ENCODE assay signal across 1 cellular context in genomic region chr7:92447239-92448184, GRCh38.
A peak's percentile ranks its signal among the peaks of the same experiment; 100 is the strongest.
TF ChIP-seq lines count a peak whose summit lies in the region.

A gene with protein sequence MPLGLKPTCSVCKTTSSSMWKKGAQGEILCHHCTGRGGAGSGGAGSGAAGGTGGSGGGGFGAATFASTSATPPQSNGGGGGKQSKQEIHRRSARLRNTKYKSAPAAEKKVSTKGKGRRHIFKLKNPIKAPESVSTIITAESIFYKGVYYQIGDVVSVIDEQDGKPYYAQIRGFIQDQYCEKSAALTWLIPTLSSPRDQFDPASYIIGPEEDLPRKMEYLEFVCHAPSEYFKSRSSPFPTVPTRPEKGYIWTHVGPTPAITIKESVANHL (plus strand): TSS chr7:92447482. CDS start chr7:92447730, 248 bp downstream.

TF ChIP-seq in HepG2, 621 proteins besides CTCF, POLR2A, EP300 and RAD21 (continued from another document and continues in another):
- 0 out of 2 replicates have a peak, but pooled peaks have one; percentile 36 for TF ChIP-seq EEA1 (CRISPR knock-in tag; IDR thresholded peaks at IDR 0.05; ENCODE audit: borderline replicate concordance)
- TF ChIP-seq ZNF296 (CRISPR knock-in tag; conservative IDR thresholded peaks at IDR 0.05), result peak; percentile 73; the same call in 1 of the 2 replicates
- TF ChIP-seq ZNF879 (CRISPR knock-in tag; IDR thresholded peaks at IDR 0.05), result peak; percentile 50; the same call in 1 of the 2 replicates
- no peak for TF ChIP-seq ZNF720 (CRISPR knock-in tag; IDR thresholded peaks at IDR 0.05)
- TF ChIP-seq ATF7-NPFF (CRISPR knock-in tag; IDR thresholded peaks at IDR 0.05; ENCODE audit: low read depth), result peak; percentile 85
- no peak for TF ChIP-seq MAFG (CRISPR knock-in tag; IDR thresholded peaks at IDR 0.05)
- TF ChIP-seq GATAD1 (CRISPR knock-in tag; IDR thresholded peaks at IDR 0.05), result peak; percentile 94
- no peak for TF ChIP-seq ZMYM2 (CRISPR knock-in tag; IDR thresholded peaks at IDR 0.05)
- TF ChIP-seq ELF4 (CRISPR knock-in tag; IDR thresholded peaks at IDR 0.05; ENCODE audit: borderline replicate concordance), result peak; percentile 88; the same call in 1 of the 2 replicates
- peak; percentile 61; the same call in 1 of the 2 replicates for TF ChIP-seq ZNF709 (CRISPR knock-in tag; IDR thresholded peaks at IDR 0.05)
- peak; percentile 68; the same call in 1 of the 2 replicates for TF ChIP-seq ZNF350 (CRISPR knock-in tag; IDR thresholded peaks at IDR 0.05; ENCODE audit: borderline replicate concordance, low read depth)
- no peak for TF ChIP-seq ZFP37 (CRISPR knock-in tag; IDR thresholded peaks at IDR 0.05; ENCODE audit: borderline replicate concordance)
- TF ChIP-seq PPARG (CRISPR knock-in tag; conservative IDR thresholded peaks at IDR 0.05), result peak; percentile 53; the same call in 1 of the 2 replicates
- TF ChIP-seq, protein P1, sequence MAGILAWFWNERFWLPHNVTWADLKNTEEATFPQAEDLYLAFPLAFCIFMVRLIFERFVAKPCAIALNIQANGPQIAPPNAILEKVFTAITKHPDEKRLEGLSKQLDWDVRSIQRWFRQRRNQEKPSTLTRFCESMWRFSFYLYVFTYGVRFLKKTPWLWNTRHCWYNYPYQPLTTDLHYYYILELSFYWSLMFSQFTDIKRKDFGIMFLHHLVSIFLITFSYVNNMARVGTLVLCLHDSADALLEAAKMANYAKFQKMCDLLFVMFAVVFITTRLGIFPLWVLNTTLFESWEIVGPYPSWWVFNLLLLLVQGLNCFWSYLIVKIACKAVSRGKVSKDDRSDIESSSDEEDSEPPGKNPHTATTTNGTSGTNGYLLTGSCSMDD (CRISPR knock-in tag; IDR thresholded peaks at IDR 0.05), result no peak
- peak; percentile 93 for TF ChIP-seq TFE3 (CRISPR knock-in tag; IDR thresholded peaks at IDR 0.05)
- no peak for TF ChIP-seq SNRNP70 (IDR thresholded peaks at IDR 0.05; ENCODE audit: low read depth, low read length)
- peak; percentile 10 for TF ChIP-seq SKI (IDR thresholded peaks at IDR 0.05; ENCODE audit: partially characterized antibody)
- TF ChIP-seq HNRNPK (IDR thresholded peaks at IDR 0.05; ENCODE audit: low read depth, low read length, poor library complexity, severe bottlenecking), result peak; percentile 62
- no peak for TF ChIP-seq ATF1 (CRISPR knock-in tag; IDR thresholded peaks at IDR 0.05)
- TF ChIP-seq ZBTB46 (CRISPR knock-in tag; IDR thresholded peaks at IDR 0.05; ENCODE audit: borderline replicate concordance), result no peak
- TF ChIP-seq NFKB2 (CRISPR knock-in tag; IDR thresholded peaks at IDR 0.05; ENCODE audit: borderline replicate concordance), result peak; percentile 76; the same call in 1 of the 2 replicates
- TF ChIP-seq SOX5 (CRISPR knock-in tag; IDR thresholded peaks at IDR 0.05; ENCODE audit: borderline replicate concordance), result peak; percentile 37; the same call in 1 of the 2 replicates
- 0 out of 2 replicates have a peak, but pooled peaks have one; percentile 54 for TF ChIP-seq ZNF572 (CRISPR knock-in tag; IDR thresholded peaks at IDR 0.05)
- 0 out of 2 replicates have a peak, but pooled peaks have one; percentile 33 for TF ChIP-seq ZNF362 (CRISPR knock-in tag; IDR thresholded peaks at IDR 0.05; ENCODE audit: borderline replicate concordance)
- TF ChIP-seq ZIK1 (CRISPR knock-in tag; IDR thresholded peaks at IDR 0.05; ENCODE audit: borderline replicate concordance, low read depth), result peak; percentile 30; the same call in 1 of the 2 replicates
- 0 out of 2 replicates have a peak, but pooled peaks have one; percentile 75 for TF ChIP-seq ZSCAN31 (CRISPR knock-in tag; IDR thresholded peaks at IDR 0.05; ENCODE audit: low read depth)
- peak; percentile 64 for TF ChIP-seq TEAD3 (CRISPR knock-in tag; optimal IDR thresholded peaks at IDR 0.05; ENCODE audit: borderline replicate concordance)
- TF ChIP-seq, protein P2, sequence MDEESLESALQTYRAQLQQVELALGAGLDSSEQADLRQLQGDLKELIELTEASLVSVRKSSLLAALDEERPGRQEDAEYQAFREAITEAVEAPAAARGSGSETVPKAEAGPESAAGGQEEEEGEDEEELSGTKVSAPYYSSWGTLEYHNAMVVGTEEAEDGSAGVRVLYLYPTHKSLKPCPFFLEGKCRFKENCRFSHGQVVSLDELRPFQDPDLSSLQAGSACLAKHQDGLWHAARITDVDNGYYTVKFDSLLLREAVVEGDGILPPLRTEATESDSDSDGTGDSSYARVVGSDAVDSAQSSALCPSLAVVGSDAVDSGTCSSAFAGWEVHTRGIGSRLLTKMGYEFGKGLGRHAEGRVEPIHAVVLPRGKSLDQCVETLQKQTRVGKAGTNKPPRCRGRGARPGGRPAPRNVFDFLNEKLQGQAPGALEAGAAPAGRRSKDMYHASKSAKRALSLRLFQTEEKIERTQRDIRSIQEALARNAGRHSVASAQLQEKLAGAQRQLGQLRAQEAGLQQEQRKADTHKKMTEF (CRISPR knock-in tag; IDR thresholded peaks at IDR 0.05), result peak; percentile 85
- TF ChIP-seq KLF12 (CRISPR knock-in tag; IDR thresholded peaks at IDR 0.05; ENCODE audit: borderline replicate concordance), result peak; percentile 69; the same call in 1 of the 2 replicates
- TF ChIP-seq ZNF205 (CRISPR knock-in tag; IDR thresholded peaks at IDR 0.05), result peak; percentile 67; the same call in 1 of the 2 replicates
- peak; percentile 37 for TF ChIP-seq PTBP1 (IDR thresholded peaks at IDR 0.05; ENCODE audit: low read depth, low read length, poor library complexity, severe bottlenecking)
- TF ChIP-seq ZNF253 (CRISPR knock-in tag; IDR thresholded peaks at IDR 0.05; ENCODE audit: borderline replicate concordance), result peak; percentile 80; the same call in 1 of the 2 replicates
- peak; percentile 81 for TF ChIP-seq PHF21A (CRISPR knock-in tag; IDR thresholded peaks at IDR 0.05)
- TF ChIP-seq TP53 (CRISPR knock-in tag; conservative IDR thresholded peaks at IDR 0.05), result 0 out of 2 replicates have a peak, but pooled peaks have one; percentile 72
- peak; percentile 86 for TF ChIP-seq ZFP91 (CRISPR knock-in tag; IDR thresholded peaks at IDR 0.05; ENCODE audit: borderline replicate concordance)
- peak; percentile 47; the same call in 1 of the 2 replicates for TF ChIP-seq GATAD2A (CRISPR knock-in tag; IDR thresholded peaks at IDR 0.05)
- TF ChIP-seq GMEB1 (CRISPR knock-in tag; IDR thresholded peaks at IDR 0.05; ENCODE audit: borderline replicate concordance), result peak; percentile 39; the same call in 1 of the 2 replicates
- TF ChIP-seq, protein P3, sequence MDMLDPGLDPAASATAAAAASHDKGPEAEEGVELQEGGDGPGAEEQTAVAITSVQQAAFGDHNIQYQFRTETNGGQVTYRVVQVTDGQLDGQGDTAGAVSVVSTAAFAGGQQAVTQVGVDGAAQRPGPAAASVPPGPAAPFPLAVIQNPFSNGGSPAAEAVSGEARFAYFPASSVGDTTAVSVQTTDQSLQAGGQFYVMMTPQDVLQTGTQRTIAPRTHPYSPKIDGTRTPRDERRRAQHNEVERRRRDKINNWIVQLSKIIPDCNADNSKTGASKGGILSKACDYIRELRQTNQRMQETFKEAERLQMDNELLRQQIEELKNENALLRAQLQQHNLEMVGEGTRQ (IDR thresholded peaks at IDR 0.05; ENCODE audit: low read depth, low read length), result no peak
- TF ChIP-seq, protein P3 (CRISPR knock-in tag; IDR thresholded peaks at IDR 0.05; ENCODE audit: borderline replicate concordance), result peak; percentile 49; the same call in 1 of the 2 replicates
- TF ChIP-seq, protein P4, sequence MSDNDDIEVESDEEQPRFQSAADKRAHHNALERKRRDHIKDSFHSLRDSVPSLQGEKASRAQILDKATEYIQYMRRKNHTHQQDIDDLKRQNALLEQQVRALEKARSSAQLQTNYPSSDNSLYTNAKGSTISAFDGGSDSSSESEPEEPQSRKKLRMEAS (IDR thresholded peaks at IDR 0.05), result peak; percentile 75
- no peak for TF ChIP-seq MATR3 (CRISPR knock-in tag; IDR thresholded peaks at IDR 0.05)
- 0 out of 2 replicates have a peak, but pooled peaks have one; percentile 28 for TF ChIP-seq CCDC6 (CRISPR knock-in tag; IDR thresholded peaks at IDR 0.05)
- peak; percentile 50 for TF ChIP-seq FOXO1 (CRISPR knock-in tag; IDR thresholded peaks at IDR 0.05)
- peak; percentile 95 for TF ChIP-seq ELF1 (CRISPR knock-in tag; IDR thresholded peaks at IDR 0.05)
- TF ChIP-seq ZNF569 (CRISPR knock-in tag; IDR thresholded peaks at IDR 0.05; ENCODE audit: borderline replicate concordance), result no peak
- 0 out of 2 replicates have a peak, but pooled peaks have one; percentile 24 for TF ChIP-seq ATF2 (CRISPR knock-in tag; IDR thresholded peaks at IDR 0.05)
- no peak for TF ChIP-seq ZBTB37 (CRISPR knock-in tag; IDR thresholded peaks at IDR 0.05)
- no peak for TF ChIP-seq ZNF282 (IDR thresholded peaks at IDR 0.05; ENCODE audit: partially characterized antibody)
